Comparison of ENCODE assay signal across 28 cellular contexts in genomic region chr20:19487420-19487819, GRCh38.
"Had no signal": no experiment of that assay in that cellular context is flagged by ENCODE, and none has a peak within 500 bp of the region (broad histone marks: within the 10 kb centered on the region; RNA-seq: fewer than 3 reads in every experiment).

No MANE protein-coding gene starts in this region.

- H3K36me3 ChIP-seq: neural progenitor cell, ovary, spleen, suprapubic skin, tibial artery, transverse colon, upper lobe of right lung, uterus had no signal

- H3K27me3 ChIP-seq: neural progenitor cell, ovary, spleen, suprapubic skin, testis, tibial artery, transverse colon, upper lobe of right lung, uterus had no signal

- H3K4me1 ChIP-seq: neural progenitor cell, parathyroid adenoma, spleen, suprapubic skin, testis, transverse colon, upper lobe of right lung, uterus had no signal

- H3K9ac ChIP-seq: neural progenitor cell, parathyroid adenoma had no signal

- H3K27ac ChIP-seq: neural progenitor cell, ovary, parathyroid adenoma, psoas muscle, skin epidermis, spleen, suprapubic skin, testis, tibial artery, transverse colon, upper lobe of right lung, uterus had no signal

- H3K4me2 ChIP-seq: neural progenitor cell, smooth muscle cell had no signal

- H3K4me3 ChIP-seq: neural progenitor cell, ovary, psoas muscle, skin epidermis, smooth muscle cell, spleen, suprapubic skin, testis, tibial artery, transverse colon, upper lobe of right lung, uterus had no signal

- H3K79me2 ChIP-seq: parathyroid adenoma had no signal

- H2AFZ ChIP-seq: neural progenitor cell, parathyroid adenoma had no signal

- DNase-seq: natural killer cell; occipital lobe; ovary; posterior cingulate gyrus; psoas muscle; right cardiac atrium; spleen; stimulated activated CD4-positive, alpha-beta T cell treated with anti-CD3 and anti-CD28 coated beads, Interleukin-12 subunit alpha, Interleukin-12 subunit beta, amount 100 ng/mL, for 4 hours; stimulated activated CD4-positive, alpha-beta T cell treated with anti-CD3 and anti-CD28 coated beads, Interleukin-1b, Interleukin-23, amount 100 ng/mL, for 48 hours; stimulated activated CD4-positive, alpha-beta T cell treated with anti-CD3 and anti-CD28 coated beads, Interleukin-4, amount 100 ng/mL, for 1 hour; stimulated activated CD4-positive, alpha-beta T cell treated with anti-CD3 and anti-CD28 coated beads, Interleukin-4, amount 100 ng/mL, for 4 hours; stimulated activated CD8-positive, alpha-beta memory T cell treated with anti-CD3 and anti-CD28 coated beads, Interleukin-4, amount 100 ng/mL, for 48 hours; stimulated activated naive CD4-positive, alpha-beta T cell; stimulated activated naive CD8-positive, alpha-beta T cell treated with anti-CD3 and anti-CD28 coated beads, Interleukin-15, amount 100 ng/mL, for 72 hours; stimulated activated naive CD8-positive, alpha-beta T cell treated with anti-CD3 and anti-CD28 coated beads, Interleukin-15, Interleukin-2, amounts not matched to agents 100 U/mL and 50 U/mL, for 24 hours; substantia nigra; testis; tibial artery; transverse colon; upper lobe of right lung; uterus had no signal

- ATAC-seq: natural killer cell; psoas muscle; right cardiac atrium; sciatic nerve; stimulated activated memory B cell treated with anti-CD40 and anti-IgM and Interleukin-4, amounts not matched to agents 10 μg/mL and 1 μg/mL and 100 μg/mL, for 72 hours; stimulated activated naive CD8-positive, alpha-beta T cell treated with anti-CD3 and anti-CD28 coated beads, Interleukin-15, amount 100 ng/mL, for 72 hours; stimulated activated naive CD8-positive, alpha-beta T cell treated with anti-CD3 and anti-CD28 coated beads, Interleukin-15, Interleukin-2, amounts not matched to agents 100 U/mL and 50 U/mL, for 24 hours; upper lobe of right lung had no signal

- H3K9me3 ChIP-seq: ovary, psoas muscle, spleen, suprapubic skin, testis, tibial artery, transverse colon, upper lobe of right lung, uterus had no signal
